Comparison of ENCODE assay signal across 8 cellular contexts in genomic region chr16:14303182-14303618, GRCh38.
A peak's percentile ranks its signal among the peaks of the same experiment; 100 is the strongest.
DNase-seq lines count a peak whose midpoint lies in the region; ATAC-seq and TF ChIP-seq lines count a peak whose summit lies in the region.

No MANE protein-coding gene starts in this region.

- H3K27me3 Mint-ChIP-seq in IgD-negative memory B cell, result peaks cover 4% of the 10 kb centered on the region
- H3K27me3 Mint-ChIP-seq in chondrocyte (ENCODE audit: low read depth), result no peaks in the 10 kb centered on the region

- no peaks in the 10 kb centered on the region for H3K27me3 ChIP-seq in AG04450 (ENCODE audit: control insufficient read depth, insufficient read depth, low read length)

- H3K4me1 ChIP-seq in mucosa of descending colon (ENCODE audit: low read depth), result peaks cover 4% of the 10 kb centered on the region

- CTCF ChIA-PET in AG04450 (lab: Charles Lee), result interaction anchor here (0.7 to 1.6 kb wide), 3 partner anchors 54 to 384 kb away, joined by 3 to 6 read pairs (median 5); partner anchors contain the start of gene ERCC4

- H3K4me3 ChIP-seq in AG04450 (ENCODE audit: low read depth, low read length) (peak overlapping the region; percentile 75), mucosa of descending colon (peak overlapping the region; percentile 36)

- H3K36me3 Mint-ChIP-seq in IgD-negative memory B cell (no peaks in the 10 kb centered on the region), chondrocyte (ENCODE audit: low read depth) (no peaks in the 10 kb centered on the region)

- H3K9me3 Mint-ChIP-seq in IgD-negative memory B cell (no peaks in the 10 kb centered on the region), chondrocyte (ENCODE audit: low read depth) (no peaks in the 10 kb centered on the region)

- H3K4me3 Mint-ChIP-seq in IgD-negative memory B cell, result peak overlapping the region; percentile 36 to 93 (median 84)
- H3K4me3 Mint-ChIP-seq in chondrocyte (ENCODE audit: unreplicated experiment), result peak overlapping the region; percentile 87

- no peak for ATAC-seq in mucosa of descending colon

- H3K27ac Mint-ChIP-seq in IgD-negative memory B cell (no peak overlapping the region), chondrocyte (ENCODE audit: unreplicated experiment) (peak overlapping the region; percentile 73)

- H3K27ac ChIP-seq in AG04450 (ENCODE audit: low read depth, low read length), result no peak overlapping the region

- H3K36me3 ChIP-seq in mucosa of descending colon (ENCODE audit: low read depth), result no peaks in the 10 kb centered on the region

- intact Hi-C loops in mucosa of descending colon (cut with DNase I, micrococcal nuclease), result loop anchor here in 1 of 2 donors (5.0 kb wide), 1 partner anchor 224 kb away; no protein-coding TSS in a partner anchor

- POLR2A ChIA-PET in AG04450 (lab: Yijun Ruan, JAX), result no interaction called here

- H3K9me3 ChIP-seq in AG04450 (ENCODE audit: control insufficient read depth, insufficient read depth, low read length) (no peaks in the 10 kb centered on the region; the same call in 1 of the 2 replicates), mucosa of descending colon (no peaks in the 10 kb centered on the region)

- H3K4me1 Mint-ChIP-seq in IgD-negative memory B cell (peaks cover 10 to 17% (median 12%) of the 10 kb centered on the region in 3 donors), chondrocyte (ENCODE audit: low read depth) (peaks cover 58% of the 10 kb centered on the region)

- DNase-seq in AG04450 (ENCODE audit: low read depth, low spot score), result no peak
- no peak for DNase-seq in chondrocyte (ENCODE audit: low spot score)
- DNase-seq in mucosa of descending colon, result peak in 1 of 3 donors; percentile 15
- no peak for DNase-seq in H4 (ENCODE audit: low spot score)
- no peak for DNase-seq in GM10266 (ENCODE audit: extremely low spot score)
- no peak for DNase-seq in mucosa of gallbladder (ENCODE audit: low spot score)
- no peak for DNase-seq in UCSD-AML1 (lab: John Stamatoyannopoulos, UW; ENCODE audit: unreplicated experiment)

- TF ChIP-seq CTCF in AG04450 (IDR thresholded peaks at IDR 0.05; ENCODE audit: low read depth, low read length) (no peak), chondrocyte (IDR thresholded peaks at IDR 0.05) (no peak), mucosa of descending colon (IDR thresholded peaks at IDR 0.05) (no peak), GM10266 (IDR thresholded peaks at IDR 0.05; ENCODE audit: control insufficient read depth, insufficient read depth, low read depth, missing control alignments) (no peak)
